Comparison of ENCODE assay signal across 8 cellular contexts in the genomic region with DNA sequence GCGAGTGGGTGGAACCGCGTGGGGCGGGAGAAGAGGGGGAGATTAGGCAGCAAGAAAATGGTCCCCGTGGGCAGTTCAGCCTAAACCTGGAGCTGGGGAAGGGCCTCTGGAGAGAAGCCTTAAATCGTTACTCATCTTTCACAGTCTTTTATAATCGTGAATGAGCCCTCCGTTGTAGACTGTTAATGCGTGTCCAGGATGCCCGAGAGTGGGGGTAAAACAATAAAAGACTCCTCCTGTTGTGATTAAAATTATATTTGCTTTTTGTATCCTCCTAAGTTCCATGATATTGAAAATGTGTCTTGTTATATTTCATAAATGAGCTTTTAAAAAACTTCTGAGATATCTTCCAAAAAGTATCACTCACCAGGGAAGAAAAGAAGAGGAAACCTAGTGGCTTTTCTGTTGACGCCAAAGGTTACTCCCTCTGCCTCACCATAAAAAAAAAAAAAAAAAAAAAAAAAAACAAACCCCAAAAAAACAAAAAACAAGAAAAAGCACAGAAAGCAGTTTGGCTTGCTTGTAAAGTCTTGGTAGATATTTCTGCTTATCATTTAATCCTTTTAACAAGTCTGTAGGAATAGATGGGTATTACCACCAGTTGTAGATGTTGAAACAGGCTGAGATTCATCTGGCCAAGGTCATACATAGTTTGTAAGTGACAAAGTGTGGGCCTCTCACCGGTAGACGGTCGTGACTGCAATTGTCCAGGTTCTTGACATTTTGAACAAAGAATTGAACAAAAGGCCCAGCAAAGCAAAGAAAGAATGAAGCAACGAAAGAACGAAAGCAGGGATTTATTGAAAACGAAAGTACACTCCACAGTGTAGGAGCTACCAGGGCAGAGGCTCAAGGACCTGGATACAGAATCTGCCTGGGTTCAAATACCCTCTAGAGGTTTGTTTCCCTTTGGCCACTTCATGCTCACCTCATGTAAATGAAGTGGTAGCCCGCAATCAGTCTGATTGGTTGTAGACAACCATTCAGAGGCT. TPM values are rescaled to one million over a fixed set of nuclear protein-coding genes. Genes with fewer than 3 reads are reported as not detected.
DNase-seq lines count a peak whose midpoint lies in the region; ATAC-seq, FAIRE-seq and TF ChIP-seq lines count a peak whose summit lies in the region.

No MANE protein-coding gene starts in this region.

- H3K4me2 ChIP-seq in DND-41 (ENCODE audit: insufficient read depth, low read length): peak overlapping the region; percentile 70

- H3K9ac ChIP-seq in DND-41 (ENCODE audit: low read depth, low read length): peak overlapping the region; percentile 94

- TF ChIP-seq CTCF in DND-41 (IDR thresholded peaks at IDR 0.05; ENCODE audit: borderline replicate concordance, extremely low read depth, low read length, poor library complexity, severe bottlenecking) (no peak), HEK293 (tag by site-specific recombination; IDR thresholded peaks at IDR 0.05) (no peak), VCaP (conservative IDR thresholded peaks at IDR 0.05) (no peak), sigmoid colon (IDR thresholded peaks at IDR 0.05) (no peak)

- peak; percentile 17 for FAIRE-seq in frontal cortex (lab: Jason Lieb, UNC)

- no peaks in the 10 kb centered on the region for H3K27me3 ChIP-seq in DND-41 (ENCODE audit: insufficient read depth, low read length, poor library complexity)
- no peaks in the 10 kb centered on the region for H3K27me3 ChIP-seq in sigmoid colon

- peak overlapping the region; percentile 29 to 62 for H3K4me3 ChIP-seq in DND-41 (ENCODE audit: low read depth in 1 of 2, low read length in 2 of 2)
- H3K4me3 ChIP-seq in HEK293 (ENCODE audit: low read depth, low read length): peak overlapping the region; percentile 58
- H3K4me3 ChIP-seq in sigmoid colon: peak overlapping the region; percentile 51 to 72 (median 64)

- POLR2A ChIA-PET in HEK293 (lab: Yijun Ruan, JAX): interaction anchor here (0.6 to 1.6 kb wide), 11 partner anchors 10 to 435 kb away, joined by 3 to 30 read pairs (median 5); partner anchors contain the start of genes ELOVL5 and LRRC1

- H3K79me2 ChIP-seq in DND-41 (ENCODE audit: insufficient read depth, low read length): peaks cover 8% of the 10 kb centered on the region

- ATAC-seq in DND-41 (ENCODE audit: insufficient read depth, low read depth): peak; percentile 12; the same call in 2 of the 3 replicates

- DNase-seq in DND-41 (peak; percentile 52), frontal cortex (ENCODE audit: low spot score in 2 of 2) (no peak), sigmoid colon (no peak), D341Med (ENCODE audit: low spot score) (no peak), dermis blood vessel endothelial cell (no peak)
- DNase-seq in activated CD4-positive, alpha-beta T cell treated with anti-CD3 and anti-CD28 coated beads, Interleukin-2, amount 50 U/mL, for 1 hour: no peak

- H3K36me3 ChIP-seq in DND-41 (ENCODE audit: insufficient read depth, low read length) (no peaks in the 10 kb centered on the region), HEK293 (ENCODE audit: control insufficient read depth in 2 of 2, insufficient read depth in 1 of 2, low read length in 2 of 2) (no peaks in the 10 kb centered on the region), sigmoid colon (no peaks in the 10 kb centered on the region)

- intact Hi-C loops in sigmoid colon (cut with DNase I): loop anchor here (5.0 to 10.0 kb wide), 3 partner anchors 125 to 435 kb away; partner anchors contain the start of gene LRRC1

- TF ChIP-seq EP300 in sigmoid colon (IDR thresholded peaks at IDR 0.05): no peak

- CTCF ChIA-PET in HEK293 (lab: Yijun Ruan, JAX): interaction anchor here (0.7 to 1.0 kb wide), 2 partner anchors 157 to 188 kb away, joined by 3 to 4 read pairs; no protein-coding TSS in a partner anchor

- no peak for TF ChIP-seq POLR2A in sigmoid colon (IDR thresholded peaks at IDR 0.05)

- peak overlapping the region; percentile 59 for H2AFZ ChIP-seq in DND-41 (ENCODE audit: low read depth, low read length)

- 31 to 33% methylated on average over 18 of the region's 18 CpGs for WGBS in sigmoid colon, 2 donors

- peak overlapping the region; percentile 99 for H3K27ac ChIP-seq in DND-41 (ENCODE audit: low read length)
- H3K27ac ChIP-seq in HEK293 (ENCODE audit: extremely low read depth, low read depth, low read length): peak overlapping the region; percentile 92
- H3K27ac ChIP-seq in VCaP: peak overlapping the region; percentile 73
- peak overlapping the region; percentile 89 to 96 (median 94) for H3K27ac ChIP-seq in sigmoid colon

- no peaks in the 10 kb centered on the region for H4K20me1 ChIP-seq in DND-41 (ENCODE audit: insufficient read depth, low read length)

- H3K9me3 ChIP-seq in DND-41 (ENCODE audit: insufficient read depth, low read length, severe bottlenecking) (no peaks in the 10 kb centered on the region), HEK293 (ENCODE audit: control insufficient read depth, insufficient read depth, low read depth, low read length) (no peaks in the 10 kb centered on the region), sigmoid colon (no peaks in the 10 kb centered on the region)

- H3K4me1 ChIP-seq in DND-41 (ENCODE audit: insufficient read depth, low read length) (peaks cover 52% of the 10 kb centered on the region), HEK293 (ENCODE audit: control insufficient read depth, insufficient read depth, low read length) (peaks cover 23% of the 10 kb centered on the region), sigmoid colon (peaks cover 0 to 16% (median 4%) of the 10 kb centered on the region in 4 donors)

TF ChIP-seq in HEK293, 187 proteins besides CTCF, POLR2A, EP300 and RAD21 (continues in another document):
- TF ChIP-seq, protein P1, sequence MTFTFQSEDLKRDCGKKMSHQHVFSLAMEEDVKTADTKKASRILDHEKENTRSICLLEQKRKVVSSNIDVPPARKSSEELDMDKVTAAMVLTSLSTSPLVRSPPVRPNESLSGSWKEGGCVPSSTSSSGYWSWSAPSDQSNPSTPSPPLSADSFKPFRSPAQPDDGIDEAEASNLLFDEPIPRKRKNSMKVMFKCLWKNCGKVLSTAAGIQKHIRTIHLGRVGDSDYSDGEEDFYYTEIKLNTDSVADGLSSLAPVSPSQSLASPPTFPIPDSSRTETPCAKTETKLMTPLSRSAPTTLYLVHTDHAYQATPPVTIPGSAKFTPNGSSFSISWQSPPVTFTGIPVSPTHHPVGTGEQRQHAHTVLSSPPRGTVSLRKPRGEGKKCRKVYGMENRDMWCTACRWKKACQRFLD (tag by site-specific recombination; IDR thresholded peaks at IDR 0.05): no peak
- 0 out of 2 replicates have a peak, but pooled peaks have one; percentile 31 for TF ChIP-seq ZNF518A (tag by site-specific recombination; conservative IDR thresholded peaks at IDR 0.05; ENCODE audit: low read depth)
- TF ChIP-seq ZNF394 (tag by site-specific recombination; IDR thresholded peaks at IDR 0.05; ENCODE audit: borderline replicate concordance): peak; percentile 9; the same call in 1 of the 2 replicates
- no peak for TF ChIP-seq ZNF449 (tag by site-specific recombination; IDR thresholded peaks at IDR 0.05)
- peak; percentile 49; the same call in 1 of the 2 replicates for TF ChIP-seq ZEB2 (tag by site-specific recombination; IDR thresholded peaks at IDR 0.05)
- TF ChIP-seq WT1 (tag by site-specific recombination; IDR thresholded peaks at IDR 0.05): 0 out of 2 replicates have a peak, but pooled peaks have one; percentile 6

RNA-seq across cellular contexts. Expression of gene ELOVL5, which starts 11.4 kb away (rescaled TPM):
- total RNA-seq in frontal cortex (50.5 TPM), sigmoid colon (10 to 100 TPM; 54.3 to 73.8 (median 70.4) TPM), dermis blood vessel endothelial cell (74.2 and 123 TPM in 2 replicates)
- polyA plus RNA-seq in sigmoid colon: 10 to 100 TPM in 1 of 3 donors, 1 to 10 TPM in 2; 7.2 to 51.6 (median 9.6) TPM
